16 cellular contexts compared by ENCODE assay signal in genomic region chr20:40323411-40323810, GRCh38.
A peak's percentile ranks its signal among the peaks of the same experiment; 100 is the strongest.
DNase-seq lines count a peak whose midpoint lies in the region; ATAC-seq, FAIRE-seq and TF ChIP-seq lines count a peak whose summit lies in the region.
"Had no signal": no experiment of that assay in that cellular context is flagged by ENCODE, and none has a peak within 500 bp of the region (broad histone marks: within the 10 kb centered on the region; RNA-seq: fewer than 3 reads in every experiment).

No MANE protein-coding gene starts in this region.

- intact Hi-C loops in naive thymus-derived CD4-positive, alpha-beta T cell (cut with micrococcal nuclease): no loop called here
- intact Hi-C loops in lower leg skin (cut with DNase I; ENCODE audit: low total_unique reads): no loop called here

- peaks cover 0 to 7% (median 0%) of the 10 kb centered on the region in 11 donors for H3K9me3 Mint-ChIP-seq in naive thymus-derived CD4-positive, alpha-beta T cell
- no peaks in the 10 kb centered on the region for H3K9me3 Mint-ChIP-seq in stimulated activated memory B cell treated with anti-CD40 and anti-IgM and Interleukin-4, amounts not matched to agents 10 μg/mL and 1 μg/mL and 100 μg/mL, for 72 hours
- H3K9me3 Mint-ChIP-seq: activated CD4-positive, alpha-beta T cell treated with anti-CD3 and anti-CD28 coated beads, Interleukin-2, amount 10 ng/mL, durations not matched to agents 7 days and 5 days had no signal

- no peaks in the 10 kb centered on the region for H3K4me1 Mint-ChIP-seq in naive thymus-derived CD4-positive, alpha-beta T cell
- no peaks in the 10 kb centered on the region for H3K4me1 Mint-ChIP-seq in stimulated activated memory B cell treated with anti-CD40 and anti-IgM and Interleukin-4, amounts not matched to agents 10 μg/mL and 1 μg/mL and 100 μg/mL, for 72 hours
- H3K4me1 Mint-ChIP-seq: activated CD4-positive, alpha-beta T cell treated with anti-CD3 and anti-CD28 coated beads, Interleukin-2, amount 10 ng/mL, durations not matched to agents 7 days and 5 days; naive B cell had no signal

- FAIRE-seq in RCC 7860 (lab: Jason Lieb, UNC): no peak
- FAIRE-seq: H54 had no signal

- no peaks in the 10 kb centered on the region for H3K36me3 Mint-ChIP-seq in naive thymus-derived CD4-positive, alpha-beta T cell
- no peaks in the 10 kb centered on the region for H3K36me3 Mint-ChIP-seq in stimulated activated memory B cell treated with anti-CD40 and anti-IgM and Interleukin-4, amounts not matched to agents 10 μg/mL and 1 μg/mL and 100 μg/mL, for 72 hours
- H3K36me3 Mint-ChIP-seq: naive B cell had no signal

- TF ChIP-seq POLR2A in lower leg skin (IDR thresholded peaks at IDR 0.05): no peak

- no peak overlapping the region for H3K27ac ChIP-seq in HEK293 (ENCODE audit: extremely low read depth, low read depth, low read length)
- H3K27ac ChIP-seq in naive thymus-derived CD4-positive, alpha-beta T cell (ENCODE audit: low read depth, low read length): no peak overlapping the region
- H3K27ac ChIP-seq: gastroesophageal sphincter had no signal

- no peak overlapping the region for H3K4me3 Mint-ChIP-seq in naive thymus-derived CD4-positive, alpha-beta T cell
- H3K4me3 Mint-ChIP-seq in stimulated activated memory B cell treated with anti-CD40 and anti-IgM and Interleukin-4, amounts not matched to agents 10 μg/mL and 1 μg/mL and 100 μg/mL, for 72 hours: no peak overlapping the region
- H3K4me3 Mint-ChIP-seq: activated CD4-positive, alpha-beta T cell treated with anti-CD3 and anti-CD28 coated beads, Interleukin-2, amount 10 ng/mL, durations not matched to agents 7 days and 5 days; naive B cell had no signal

- H3K27ac Mint-ChIP-seq in naive thymus-derived CD4-positive, alpha-beta T cell: no peak overlapping the region
- no peak overlapping the region for H3K27ac Mint-ChIP-seq in stimulated activated memory B cell treated with anti-CD40 and anti-IgM and Interleukin-4, amounts not matched to agents 10 μg/mL and 1 μg/mL and 100 μg/mL, for 72 hours
- H3K27ac Mint-ChIP-seq: activated CD4-positive, alpha-beta T cell treated with anti-CD3 and anti-CD28 coated beads, Interleukin-2, amount 10 ng/mL, durations not matched to agents 7 days and 5 days; naive B cell had no signal

- no peaks in the 10 kb centered on the region for H3K4me1 ChIP-seq in HEK293 (ENCODE audit: control insufficient read depth, insufficient read depth, low read length)
- H3K4me1 ChIP-seq in naive thymus-derived CD4-positive, alpha-beta T cell (ENCODE audit: control insufficient read depth in 2 of 2, insufficient read depth in 2 of 2, low read length in 2 of 2): no peaks in the 10 kb centered on the region
- H3K4me1 ChIP-seq: gastroesophageal sphincter had no signal

- no peak for TF ChIP-seq CTCF in HEK293 (tag by site-specific recombination; IDR thresholded peaks at IDR 0.05)
- TF ChIP-seq CTCF in lower leg skin (IDR thresholded peaks at IDR 0.05): no peak

- H3K36me3 ChIP-seq in HEK293 (ENCODE audit: control insufficient read depth in 2 of 2, insufficient read depth in 1 of 2, low read length in 2 of 2): no peaks in the 10 kb centered on the region
- H3K36me3 ChIP-seq in naive thymus-derived CD4-positive, alpha-beta T cell (ENCODE audit: control insufficient read depth in 2 of 3, insufficient read depth in 3 of 3, low read length in 3 of 3): no peaks in the 10 kb centered on the region
- H3K36me3 ChIP-seq: gastroesophageal sphincter had no signal

- peak; percentile 78 for ATAC-seq in naive thymus-derived CD4-positive, alpha-beta T cell
- no peak for ATAC-seq in HG02885 (IDR thresholded peaks at IDR 0.05; ENCODE audit: poor library complexity, unreplicated experiment)
- ATAC-seq in stimulated activated memory B cell treated with anti-CD40 and anti-IgM and Interleukin-4, amounts not matched to agents 10 μg/mL and 1 μg/mL and 100 μg/mL, for 72 hours: no peak
- ATAC-seq: gastroesophageal sphincter, sciatic nerve had no signal

- H3K4me3 ChIP-seq in HEK293 (ENCODE audit: low read depth, low read length) (no peak overlapping the region), lower leg skin (ENCODE audit: low read depth, poor library complexity, severe bottlenecking) (no peak overlapping the region)
- H3K4me3 ChIP-seq in naive thymus-derived CD4-positive, alpha-beta T cell (ENCODE audit: low read length): no peak overlapping the region
- H3K4me3 ChIP-seq: gastroesophageal sphincter had no signal

- POLR2A ChIA-PET in HEK293 (lab: Yijun Ruan, JAX): interaction anchor here (0.9 kb wide), 1 partner anchor 366 kb away, joined by 3 read pairs; the partner anchor contains the start of gene MAFB
- POLR2A ChIA-PET in naive thymus-derived CD4-positive, alpha-beta T cell (lab: Charles Lee): no interaction called here

- H3K27me3 Mint-ChIP-seq in naive thymus-derived CD4-positive, alpha-beta T cell: peaks cover 0 to 7% (median 6%) of the 10 kb centered on the region in 5 donors
- H3K27me3 Mint-ChIP-seq in stimulated activated memory B cell treated with anti-CD40 and anti-IgM and Interleukin-4, amounts not matched to agents 10 μg/mL and 1 μg/mL and 100 μg/mL, for 72 hours: peaks cover 15% of the 10 kb centered on the region
- H3K27me3 Mint-ChIP-seq: activated CD4-positive, alpha-beta T cell treated with anti-CD3 and anti-CD28 coated beads, Interleukin-2, amount 10 ng/mL, durations not matched to agents 7 days and 5 days had no signal

- 33 to 61% methylated on average over 4 of the region's 4 CpGs for WGBS in lower leg skin, 2 donors

- DNase-seq in NCI-H2227 (lab: John Stamatoyannopoulos, UW; ENCODE audit: unreplicated experiment) (peak; percentile 89), SKM-1 treated with dmso at 0.1 percent for 144 hours (lab: John Stamatoyannopoulos, UW; ENCODE audit: unreplicated experiment) (peak; percentile 75), lower leg skin (ENCODE audit: low spot score in 2 of 2) (no peak), RCC 7860 (ENCODE audit: low spot score) (no peak)
- DNase-seq in naive thymus-derived CD4-positive, alpha-beta T cell: no peak
- DNase-seq: activated CD4-positive, alpha-beta T cell treated with anti-CD3 and anti-CD28 coated beads, Interleukin-2, amount 10 ng/mL, durations not matched to agents 7 days and 5 days; anterior cingulate cortex; C1 segment of cervical spinal cord; kidney glomerular epithelial cell; naive B cell had no signal

- no peaks in the 10 kb centered on the region for H3K27me3 ChIP-seq in naive thymus-derived CD4-positive, alpha-beta T cell (ENCODE audit: control insufficient read depth in 2 of 2, insufficient read depth in 2 of 2, low read length in 2 of 2)
- H3K27me3 ChIP-seq: gastroesophageal sphincter had no signal

- no peaks in the 10 kb centered on the region for H3K9me3 ChIP-seq in HEK293 (ENCODE audit: control insufficient read depth, insufficient read depth, low read depth, low read length)
- H3K9me3 ChIP-seq in naive thymus-derived CD4-positive, alpha-beta T cell (ENCODE audit: control insufficient read depth in 2 of 3, low read length in 3 of 3): no peaks in the 10 kb centered on the region
- H3K9me3 ChIP-seq: gastroesophageal sphincter had no signal

- CTCF ChIA-PET in HEK293 (lab: Yijun Ruan, JAX): interaction anchor here (0.6 kb wide), 1 partner anchor 42 kb away, joined by 3 read pairs; no protein-coding TSS in a partner anchor
- CTCF ChIA-PET in naive thymus-derived CD4-positive, alpha-beta T cell (lab: Charles Lee): no interaction called here

TF ChIP-seq in HEK293, 187 proteins besides CTCF, POLR2A, EP300 and RAD21 (continues in another document):
- TF ChIP-seq KLF9 (tag by site-specific recombination; IDR thresholded peaks at IDR 0.05; ENCODE audit: low read depth) (no peak), ZNF548 (tag by site-specific recombination; IDR thresholded peaks at IDR 0.05) (no peak), KLF1 (tag by site-specific recombination; IDR thresholded peaks at IDR 0.05) (no peak), ZIC2 (tag by site-specific recombination; IDR thresholded peaks at IDR 0.05) (peak; percentile 70), ZNF677 (tag by site-specific recombination; IDR thresholded peaks at IDR 0.05) (no peak), ZNF266 (tag by site-specific recombination; IDR thresholded peaks at IDR 0.05; ENCODE audit: low read depth) (no peak), ZNF473 (tag by site-specific recombination; IDR thresholded peaks at IDR 0.05) (no peak), TRIM28 (IDR thresholded peaks at IDR 0.05; ENCODE audit: borderline replicate concordance, low read length) (peak; percentile 32; the same call in 1 of the 2 replicates), ZNF621 (tag by site-specific recombination; IDR thresholded peaks at IDR 0.05) (no peak), ZBTB8A (tag by site-specific recombination; IDR thresholded peaks at IDR 0.05) (0 out of 2 replicates have a peak, but pooled peaks have one; percentile 17), ZNF354C (tag by site-specific recombination; IDR thresholded peaks at IDR 0.05; ENCODE audit: borderline replicate concordance, low read depth) (no peak)
- TF ChIP-seq, protein P1, sequence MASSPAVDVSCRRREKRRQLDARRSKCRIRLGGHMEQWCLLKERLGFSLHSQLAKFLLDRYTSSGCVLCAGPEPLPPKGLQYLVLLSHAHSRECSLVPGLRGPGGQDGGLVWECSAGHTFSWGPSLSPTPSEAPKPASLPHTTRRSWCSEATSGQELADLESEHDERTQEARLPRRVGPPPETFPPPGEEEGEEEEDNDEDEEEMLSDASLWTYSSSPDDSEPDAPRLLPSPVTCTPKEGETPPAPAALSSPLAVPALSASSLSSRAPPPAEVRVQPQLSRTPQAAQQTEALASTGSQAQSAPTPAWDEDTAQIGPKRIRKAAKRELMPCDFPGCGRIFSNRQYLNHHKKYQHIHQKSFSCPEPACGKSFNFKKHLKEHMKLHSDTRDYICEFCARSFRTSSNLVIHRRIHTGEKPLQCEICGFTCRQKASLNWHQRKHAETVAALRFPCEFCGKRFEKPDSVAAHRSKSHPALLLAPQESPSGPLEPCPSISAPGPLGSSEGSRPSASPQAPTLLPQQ (tag by site-specific recombination; IDR thresholded peaks at IDR 0.05): no peak

Comparison
In these comparisons a context has a peak if more than half of its experiments do, and no peak if none do; other contexts are left out.
1. DNase-seq: peak in NCI-H2227 (single experiment) and SKM-1 treated with dmso at 0.1 percent for 144 hours (single experiment); none in naive thymus-derived CD4-positive, alpha-beta T cell (0 of 9), lower leg skin (0 of 2) and RCC 7860 (single experiment).